1 cellular context compared by ENCODE assay signal in genomic region chr6:84547341-84547794, GRCh38.
TF ChIP-seq lines count a peak whose summit lies in the region.

No MANE protein-coding gene starts in this region.

TF ChIP-seq in K562, 482 proteins besides CTCF, POLR2A, EP300 and RAD21 (continued from another document and continues in another):
- TF ChIP-seq SFPQ (IDR thresholded peaks at IDR 0.05; ENCODE audit: low read depth, low read length) (no peak), NEUROD1 (IDR thresholded peaks at IDR 0.05; ENCODE audit: borderline replicate concordance, low read depth, low read length, partially characterized antibody) (peak; percentile 71), NR2F6 (CRISPR knock-in tag; IDR thresholded peaks at IDR 0.05) (0 out of 2 replicates have a peak, but pooled peaks have one; percentile 54), ATF4 (CRISPR knock-in tag; IDR thresholded peaks at IDR 0.05) (peak; percentile 88), FOXM1 (IDR thresholded peaks at IDR 0.05; ENCODE audit: low read depth) (peak; percentile 93), FOXM1 (CRISPR knock-in tag; IDR thresholded peaks at IDR 0.05; ENCODE audit: low read depth) (no peak), AFF1 (IDR thresholded peaks at IDR 0.05; ENCODE audit: low read depth in 1 of 2, partially characterized antibody in 2 of 2) (peak in 1 of 2 experiments; percentile 76), VEZF1 (CRISPR knock-in tag; IDR thresholded peaks at IDR 0.05) (peak; percentile 40; the same call in 1 of the 2 replicates), L3MBTL2 (IDR thresholded peaks at IDR 0.05) (peak; percentile 25; the same call in 1 of the 2 replicates), TBL1XR1 (IDR thresholded peaks at IDR 0.05; ENCODE audit: low read length in 2 of 2) (peak in 1 of 2 experiments; percentile 92; a peak in 2 of 4 replicates), SIX5 (IDR thresholded peaks at IDR 0.05; ENCODE audit: borderline replicate concordance in 1 of 2, insufficient read depth in 1 of 2, low read depth in 1 of 2, low read length in 2 of 2) (no peak), TEAD2 (tag; IDR thresholded peaks at IDR 0.05) (0 out of 2 replicates have a peak, but pooled peaks have one; percentile 4), ZMIZ1 (IDR thresholded peaks at IDR 0.05; ENCODE audit: low read depth in 2 of 2, low read length in 2 of 2) (peak in 1 of 2 experiments; percentile 87; a peak in 2 of 4 replicates), E2F8 (IDR thresholded peaks at IDR 0.05; ENCODE audit: low read depth, partially characterized antibody) (peak; percentile 43), C11orf30 (IDR thresholded peaks at IDR 0.05; ENCODE audit: low read depth) (peak; percentile 85), CTBP1 (IDR thresholded peaks at IDR 0.05; ENCODE audit: borderline replicate concordance) (peak; percentile 97), NCOA1 (IDR thresholded peaks at IDR 0.05; ENCODE audit: low read depth) (peak; percentile 79), STAT5A (IDR thresholded peaks at IDR 0.05; ENCODE audit: borderline replicate concordance, low read length) (peak; percentile 85; the same call in 1 of the 2 replicates), TEAD4 (IDR thresholded peaks at IDR 0.05; ENCODE audit: low read length) (peak; percentile 99), TEAD4 (CRISPR knock-in tag; IDR thresholded peaks at IDR 0.05; ENCODE audit: borderline replicate concordance) (no peak), ZNF644 (tag; IDR thresholded peaks at IDR 0.05; ENCODE audit: low read depth) (peak; percentile 94), PML (IDR thresholded peaks at IDR 0.05; ENCODE audit: low read length) (peak; percentile 97), MAFK (IDR thresholded peaks at IDR 0.05; ENCODE audit: low read length) (peak; percentile 54), MBD2 (IDR thresholded peaks at IDR 0.05; ENCODE audit: borderline replicate concordance, low read depth) (0 out of 2 replicates have a peak, but pooled peaks have one; percentile 45), RCOR1 (IDR thresholded peaks at IDR 0.05; ENCODE audit: borderline replicate concordance in 1 of 2, low read depth in 2 of 2, low read length in 2 of 2) (peak; percentile 92 to 99), ZKSCAN1 (IDR thresholded peaks at IDR 0.05; ENCODE audit: low read depth, low read length) (peak; percentile 89), JUN (IDR thresholded peaks at IDR 0.05; ENCODE audit: borderline replicate concordance, low read depth, low read length) (peak; percentile 79; the same call in 1 of the 2 replicates), JUN (CRISPR knock-in tag; IDR thresholded peaks at IDR 0.05; ENCODE audit: borderline replicate concordance) (no peak), CREB1 (IDR thresholded peaks at IDR 0.05) (peak; percentile 35; the same call in 1 of the 2 replicates), CREB1 (CRISPR knock-in tag; IDR thresholded peaks at IDR 0.05) (no peak), DPF2 (IDR thresholded peaks at IDR 0.05) (peak; percentile 94), ZBTB26 (CRISPR knock-in tag; IDR thresholded peaks at IDR 0.05) (0 out of 2 replicates have a peak, but pooled peaks have one; percentile 57), ZNF584 (CRISPR knock-in tag; IDR thresholded peaks at IDR 0.05; ENCODE audit: low read depth) (peak; percentile 84), HES1 (IDR thresholded peaks at IDR 0.05; ENCODE audit: low read depth) (peak; percentile 98), ZNF24 (IDR thresholded peaks at IDR 0.05) (peak; percentile 52; the same call in 1 of the 2 replicates), CCNT2 (IDR thresholded peaks at IDR 0.05; ENCODE audit: borderline replicate concordance, extremely low read depth, insufficient read length, low read depth, low read length) (peak; percentile 67), FOXA3 (CRISPR knock-in tag; conservative IDR thresholded peaks at IDR 0.05 in 1 of 2, IDR thresholded peaks at IDR 0.05 in 1 of 2) (peak in 1 of 2 experiments; percentile 90; a peak in 2 of 4 replicates), CCAR2 (IDR thresholded peaks at IDR 0.05; ENCODE audit: low read depth, low read length) (no peak)
- TF ChIP-seq, protein P1, sequence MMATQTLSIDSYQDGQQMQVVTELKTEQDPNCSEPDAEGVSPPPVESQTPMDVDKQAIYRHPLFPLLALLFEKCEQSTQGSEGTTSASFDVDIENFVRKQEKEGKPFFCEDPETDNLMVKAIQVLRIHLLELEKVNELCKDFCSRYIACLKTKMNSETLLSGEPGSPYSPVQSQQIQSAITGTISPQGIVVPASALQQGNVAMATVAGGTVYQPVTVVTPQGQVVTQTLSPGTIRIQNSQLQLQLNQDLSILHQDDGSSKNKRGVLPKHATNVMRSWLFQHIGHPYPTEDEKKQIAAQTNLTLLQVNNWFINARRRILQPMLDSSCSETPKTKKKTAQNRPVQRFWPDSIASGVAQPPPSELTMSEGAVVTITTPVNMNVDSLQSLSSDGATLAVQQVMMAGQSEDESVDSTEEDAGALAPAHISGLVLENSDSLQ (IDR thresholded peaks at IDR 0.05): peak; percentile 78
- TF ChIP-seq, protein P2, sequence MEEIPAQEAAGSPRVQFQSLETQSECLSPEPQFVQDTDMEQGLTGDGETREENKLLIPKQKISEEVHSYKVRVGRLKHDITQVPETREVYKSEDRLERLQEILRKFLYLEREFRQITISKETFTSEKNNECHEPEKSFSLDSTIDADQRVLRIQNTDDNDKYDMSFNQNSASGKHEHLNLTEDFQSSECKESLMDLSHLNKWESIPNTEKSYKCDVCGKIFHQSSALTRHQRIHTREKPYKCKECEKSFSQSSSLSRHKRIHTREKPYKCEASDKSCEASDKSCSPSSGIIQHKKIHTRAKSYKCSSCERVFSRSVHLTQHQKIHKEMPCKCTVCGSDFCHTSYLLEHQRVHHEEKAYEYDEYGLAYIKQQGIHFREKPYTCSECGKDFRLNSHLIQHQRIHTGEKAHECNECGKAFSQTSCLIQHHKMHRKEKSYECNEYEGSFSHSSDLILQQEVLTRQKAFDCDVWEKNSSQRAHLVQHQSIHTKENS (CRISPR knock-in tag; IDR thresholded peaks at IDR 0.05): no peak
